Comparison of ENCODE assay signal across 8 cellular contexts in the genomic region with DNA sequence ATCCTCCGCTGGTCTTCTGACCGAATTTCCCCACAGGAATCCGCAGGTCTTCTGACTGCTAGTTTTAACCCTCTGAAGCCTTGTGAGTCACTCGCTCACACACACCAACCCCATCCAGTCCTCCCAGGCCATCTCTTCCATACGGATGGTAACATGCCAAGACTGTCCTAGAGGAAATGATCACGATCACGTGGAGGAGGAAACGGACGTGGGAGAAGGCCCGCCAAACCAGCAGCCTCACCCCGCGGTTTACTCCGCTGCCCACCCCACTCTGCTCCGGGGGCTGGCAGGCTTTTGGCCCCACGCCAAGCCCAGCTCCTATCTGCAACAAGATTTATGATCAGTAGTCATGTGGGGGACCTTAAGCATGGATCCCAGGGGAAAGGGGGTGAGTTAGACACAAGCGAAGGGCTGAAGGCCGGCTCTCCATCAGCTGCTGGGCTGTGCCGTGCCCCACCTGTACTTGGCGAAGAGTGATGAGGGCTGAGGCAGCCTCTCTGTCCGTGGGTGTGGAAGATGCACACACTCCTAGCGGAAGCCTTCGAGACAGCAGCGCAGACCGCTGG. TPM values are rescaled to one million over a fixed set of nuclear protein-coding genes. Genes with fewer than 3 reads are reported as not detected.
DNase-seq lines count a peak whose midpoint lies in the region; ATAC-seq and TF ChIP-seq lines count a peak whose summit lies in the region.

No MANE protein-coding gene starts in this region.

- no peaks in the 10 kb centered on the region for H3K27me3 ChIP-seq in RWPE2 (ENCODE audit: insufficient read depth, poor library complexity, severe bottlenecking)
- no peaks in the 10 kb centered on the region for H3K27me3 ChIP-seq in ectodermal cell (ENCODE audit: control insufficient read depth, insufficient read depth, low read length, poor library complexity, severe bottlenecking)
- H3K27me3 ChIP-seq in mucosa of rectum (ENCODE audit: control insufficient read depth in 2 of 2, insufficient read depth in 2 of 2, low read length in 2 of 2): no peaks in the 10 kb centered on the region

- H3K36me3 ChIP-seq in RWPE2 (ENCODE audit: low read depth) (peaks cover 34% of the 10 kb centered on the region), ectodermal cell (ENCODE audit: control insufficient read depth, insufficient read depth, low read length) (peaks cover 19% of the 10 kb centered on the region), mucosa of rectum (ENCODE audit: control insufficient read depth in 2 of 2, insufficient read depth in 2 of 2, low read length in 2 of 2) (peaks cover 12 to 31% of the 10 kb centered on the region in 2 donors)

- ATAC-seq in RWPE2 (ENCODE audit: low read depth) (peak; percentile 63), HG03571 (IDR thresholded peaks at IDR 0.05; ENCODE audit: unreplicated experiment) (no peak), GM21576 (IDR thresholded peaks at IDR 0.05; ENCODE audit: unreplicated experiment) (no peak), HG02970 (IDR thresholded peaks at IDR 0.05; ENCODE audit: low FRiP score, unreplicated experiment) (no peak)

- DNase-seq in DMS153 (lab: John Stamatoyannopoulos, UW) (peak; percentile 54), HS-5 (ENCODE audit: low read depth) (peak; percentile 97), RWPE2 (ENCODE audit: low spot score) (peak; percentile 82)

- peak overlapping the region; percentile 91 for H3K27ac ChIP-seq in RWPE2 (ENCODE audit: poor library complexity, severe bottlenecking)
- H3K27ac ChIP-seq in ectodermal cell (ENCODE audit: insufficient read depth, low read depth, low read length, poor library complexity, severe bottlenecking): no peak overlapping the region
- H3K27ac ChIP-seq in mucosa of rectum (ENCODE audit: low read depth in 2 of 2, low read length in 2 of 2): peak overlapping the region; percentile 5 to 91

- no peaks in the 10 kb centered on the region for H3K9me3 ChIP-seq in RWPE2 (ENCODE audit: severe bottlenecking)
- H3K9me3 ChIP-seq in ectodermal cell (ENCODE audit: control insufficient read depth, low read length): no peaks in the 10 kb centered on the region
- H3K9me3 ChIP-seq in mucosa of rectum (ENCODE audit: control insufficient read depth in 2 of 2, low read length in 2 of 2): no peaks in the 10 kb centered on the region

- H3K4me1 ChIP-seq in RWPE2 (ENCODE audit: insufficient read depth, poor library complexity, severe bottlenecking) (peaks cover 8% of the 10 kb centered on the region), ectodermal cell (ENCODE audit: control insufficient read depth, insufficient read depth, low read length) (peaks cover 11% of the 10 kb centered on the region), mucosa of rectum (ENCODE audit: control insufficient read depth in 2 of 2, insufficient read depth in 2 of 2, low read length in 2 of 2) (peaks cover 28 to 40% of the 10 kb centered on the region in 2 donors)

- no peak for TF ChIP-seq CTCF in RWPE2 (IDR thresholded peaks at IDR 0.05; ENCODE audit: poor library complexity, severe bottlenecking)

- H3K9ac ChIP-seq in mucosa of rectum (ENCODE audit: low read depth in 1 of 2, low read length in 2 of 2): peak overlapping the region; percentile 47 to 72

- WGBS in ectodermal cell, 2 experiments: 70 to 71% methylated on average over 24 of the region's 24 CpGs

- H3K4me3 ChIP-seq in RWPE2 (ENCODE audit: severe bottlenecking): peak overlapping the region; percentile 93
- H3K4me3 ChIP-seq in ectodermal cell (ENCODE audit: insufficient read depth, low read depth, low read length): peak overlapping the region; percentile 79
- H3K4me3 ChIP-seq in mucosa of rectum (ENCODE audit: low read length in 2 of 2): peak overlapping the region; percentile 90 to 91

RNA-seq across cellular contexts. Expression of a gene that starts 1.5 kb away (rescaled TPM):
- polyA plus RNA-seq in ectodermal cell (2013, experiment 1 of 4): 30.3 TPM
- polyA plus RNA-seq in ectodermal cell (2013, experiment 2 of 4): 32.0 TPM
- 19.6 TPM for polyA plus RNA-seq in ectodermal cell (2013, experiment 3 of 4)
- polyA plus RNA-seq in ectodermal cell (2013, experiment 4 of 4): 21.2 TPM

RNA-seq across cellular contexts. Expression of a gene that starts 25.5 kb away (rescaled TPM):
- not detected for polyA plus RNA-seq in ectodermal cell (2013, experiment 1 of 4)
- 0.48 TPM for polyA plus RNA-seq in ectodermal cell (2013, experiment 2 of 4)
- not detected for polyA plus RNA-seq in ectodermal cell (2013, experiment 3 of 4)
- 0.20 TPM for polyA plus RNA-seq in ectodermal cell (2013, experiment 4 of 4)

RNA-seq across cellular contexts. Expression of a gene that starts 41.1 kb away (rescaled TPM):
- 2,395 TPM for polyA plus RNA-seq in ectodermal cell (2013, experiment 1 of 4)
- polyA plus RNA-seq in ectodermal cell (2013, experiment 2 of 4): 2,615 TPM
- 2,034 TPM for polyA plus RNA-seq in ectodermal cell (2013, experiment 3 of 4)
- polyA plus RNA-seq in ectodermal cell (2013, experiment 4 of 4): 2,356 TPM
